In the genomic region with DNA sequence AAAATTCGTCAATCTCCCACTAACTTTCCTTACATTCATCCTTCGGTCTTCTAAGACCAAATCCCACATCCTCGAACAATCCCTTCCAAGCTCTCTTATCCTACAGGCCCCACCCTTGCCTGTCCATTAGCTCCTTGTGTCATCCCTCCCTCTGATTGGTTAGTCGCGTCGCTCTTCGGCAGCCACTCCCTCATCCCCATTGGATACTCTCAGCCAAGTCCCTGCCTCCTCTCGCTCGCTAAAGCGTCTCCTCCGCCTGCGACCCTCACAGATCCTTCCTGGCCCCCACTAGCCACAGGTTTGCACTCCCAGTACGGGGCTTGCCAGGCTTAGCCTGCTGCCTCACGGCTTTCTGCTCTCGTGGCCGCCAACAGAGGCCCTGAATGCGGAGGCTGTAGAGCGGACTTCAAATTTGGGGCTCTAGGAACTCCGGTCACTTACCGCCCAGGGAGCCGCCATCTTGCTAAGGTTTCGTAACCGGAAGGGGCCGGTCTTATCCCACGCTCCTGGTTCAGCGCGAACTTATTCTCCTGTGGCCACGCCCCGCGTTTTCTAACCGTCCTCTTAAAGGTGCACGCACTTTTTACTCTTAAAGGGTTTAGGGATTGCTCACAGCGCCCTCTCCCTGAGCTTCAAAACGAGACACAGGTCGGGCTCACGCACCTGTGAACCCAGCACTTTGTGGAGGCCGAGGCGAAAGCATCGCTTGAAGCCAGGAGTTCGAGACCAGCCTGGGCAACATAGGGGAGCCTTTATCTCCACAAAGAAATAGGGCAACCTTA, we compare ENCODE assay signal across 8 cellular contexts. TPM values are rescaled to one million over a fixed set of nuclear protein-coding genes. Genes with fewer than 3 reads are reported as not detected.
DNase-seq lines count a peak whose midpoint lies in the region; ATAC-seq, FAIRE-seq and TF ChIP-seq lines count a peak whose summit lies in the region.

A gene (minus strand): TSS at position 472 of the 782 bp plus-strand sequence. CDS start 13 bp downstream, at position 459.

- peak within 1 kb of the TSS; percentile 72 for H3K4me3 ChIP-seq in upper lobe of right lung

- H3K9me3 ChIP-seq in upper lobe of right lung: no peaks in the 10 kb centered on the region

- H3K27ac ChIP-seq in upper lobe of right lung: peak within 1 kb of the TSS; percentile 90

- DNase-seq in GM12892 (ENCODE audit: insufficient read length) (peak; percentile 88), NCI-H1436 (lab: John Stamatoyannopoulos, UW) (peak; percentile 98), T follicular helper cell (ENCODE audit: low read depth) (peak; percentile 91), amniotic stem cell (lab: John Stamatoyannopoulos, UW) (peak; percentile 94), left cardiac atrium (peak; percentile 99), posterior vena cava (ENCODE audit: low spot score) (peak; percentile 98), upper lobe of right lung (peak; percentile 97)

- intact Hi-C loops in left cardiac atrium (cut with DNase I) (loop anchor here in 1 of 2 donors (5.0 to 10.0 kb wide), 4 partner anchors 42 to 235 kb away; a partner anchor contains a TSS), posterior vena cava (cut with DNase I) (no loop called here), upper lobe of right lung (cut with DNase I) (loop anchor here (10.0 kb wide), 1 partner anchor 135 kb away; a partner anchor contains a TSS)

- H3K4me1 ChIP-seq in upper lobe of right lung: peaks cover 5% of the 10 kb centered on the region

- ATAC-seq in HG02840 (IDR thresholded peaks at IDR 0.05; ENCODE audit: low FRiP score, unreplicated experiment) (peak; percentile 89), left cardiac atrium (peak; percentile 98), upper lobe of right lung (peak; percentile 96)

- peaks cover 11% of the 10 kb centered on the region for H3K36me3 ChIP-seq in upper lobe of right lung

- no peaks in the 10 kb centered on the region for H3K27me3 ChIP-seq in upper lobe of right lung

- TF ChIP-seq POLR2A in GM12892 (IDR thresholded peaks at IDR 0.05; ENCODE audit: low read depth, low read length): peak; percentile 88

- peak; percentile 59 for TF ChIP-seq CTCF in upper lobe of right lung (IDR thresholded peaks at IDR 0.05)

- FAIRE-seq in GM12892 (lab: Jason Lieb, UNC): peak; percentile 99

RNA-seq across cellular contexts. Expression of the gene that starts here (rescaled TPM):
- polyA plus RNA-seq in GM12892 (2012; ENCODE audit: missing spikeins): 28.2 TPM
- total RNA-seq in left cardiac atrium (10 to 100 TPM; 59.0 to 67.6 TPM), posterior vena cava (10 to 100 TPM; 30.5 to 30.7 TPM), upper lobe of right lung (54.9 TPM)

Comparison
In these comparisons a context has a peak if more than half of its experiments do, and no peak if none do; other contexts are left out.
1. Peak in every context shown above with its lines: DNase-seq, ATAC-seq, H3K4me3 ChIP-seq and H3K27ac ChIP-seq.